In genomic region chr6:3163248-3163594, GRCh38 we compare ENCODE assay signal across 8 cellular contexts. TPM values are rescaled to one million over a fixed set of nuclear protein-coding genes. Genes with fewer than 3 reads are reported as not detected.
DNase-seq lines count a peak whose midpoint lies in the region; ATAC-seq and TF ChIP-seq lines count a peak whose summit lies in the region.

No MANE protein-coding gene starts in this region.

- H4K20me1 ChIP-seq in MM.1S (ENCODE audit: insufficient read depth, low read length): no peaks in the 10 kb centered on the region
- peaks cover 7% of the 10 kb centered on the region for H4K20me1 ChIP-seq in neural progenitor cell (ENCODE audit: low read depth)

- H3K36me3 ChIP-seq in MM.1S (replicated peaks; ENCODE audit: insufficient read depth, low read length) (no peaks in the 10 kb centered on the region), neural progenitor cell (no peaks in the 10 kb centered on the region)

- DNase-seq in activated CD4-positive, alpha-beta T cell treated with anti-CD3 and anti-CD28 coated beads for 36 hours: no peak
- DNase-seq in activated CD4-positive, alpha-beta T cell treated with anti-CD3 and anti-CD28 coated beads for 4 hours: no peak
- DNase-seq in MM.1S: no peak
- peak in 1 of 10 donors; percentile 21 for DNase-seq in dorsolateral prefrontal cortex
- DNase-seq in neural progenitor cell (ENCODE audit: low spot score): no peak
- DNase-seq in amniotic stem cell (lab: John Stamatoyannopoulos, UW): no peak
- DNase-seq in ACHN: no peak

- H3K27me3 ChIP-seq in MM.1S (replicated peaks; ENCODE audit: insufficient read depth, low read length) (peaks cover 31% of the 10 kb centered on the region), dorsolateral prefrontal cortex (no peaks in the 10 kb centered on the region), neural progenitor cell (no peaks in the 10 kb centered on the region)

- intact Hi-C loops in activated CD4-positive, alpha-beta T cell treated with anti-CD3 and anti-CD28 coated beads for 36 hours (cut with DNase I, micrococcal nuclease): loop anchor here (1.0 to 2.0 kb wide), 3 partner anchors 44 to 95 kb away; partner anchors contain the start of genes BPHL (in 1 of the 2) and PSMG4 (in 1 of the 2)
- intact Hi-C loops in dorsolateral prefrontal cortex (cut with DNase I): loop anchor here in 1 of 2 donors (5.0 kb wide), 1 partner anchor 89 kb away; no protein-coding TSS in a partner anchor

- H3K4me1 Mint-ChIP-seq in activated CD4-positive, alpha-beta T cell treated with anti-CD3 and anti-CD28 coated beads for 36 hours: peaks cover 28% of the 10 kb centered on the region
- H3K4me1 Mint-ChIP-seq in neural progenitor cell: peaks cover 37% of the 10 kb centered on the region

- no peak overlapping the region for H3K27ac Mint-ChIP-seq in activated CD4-positive, alpha-beta T cell treated with anti-CD3 and anti-CD28 coated beads for 36 hours
- peak overlapping the region; percentile 39 for H3K27ac Mint-ChIP-seq in neural progenitor cell

- H3K36me3 Mint-ChIP-seq in activated CD4-positive, alpha-beta T cell treated with anti-CD3 and anti-CD28 coated beads for 36 hours (ENCODE audit: low read depth): no peaks in the 10 kb centered on the region
- H3K36me3 Mint-ChIP-seq in neural progenitor cell: no peaks in the 10 kb centered on the region

- no peaks in the 10 kb centered on the region for H3K9me2 ChIP-seq in MM.1S (replicated peaks; ENCODE audit: insufficient read depth, low read length)

- H3K27me3 Mint-ChIP-seq in activated CD4-positive, alpha-beta T cell treated with anti-CD3 and anti-CD28 coated beads for 36 hours: peaks cover 27% of the 10 kb centered on the region
- peaks cover 5% of the 10 kb centered on the region for H3K27me3 Mint-ChIP-seq in neural progenitor cell (ENCODE audit: insufficient read depth, low read depth)

- H3F3A ChIP-seq in MM.1S (ENCODE audit: insufficient read depth, low read length) (no peaks in the 10 kb centered on the region), neural progenitor cell (ENCODE audit: low read depth) (peaks cover 93% of the 10 kb centered on the region)

- TF ChIP-seq CTCF in MM.1S (IDR thresholded peaks at IDR 0.05; ENCODE audit: low read length) (no peak), dorsolateral prefrontal cortex (IDR thresholded peaks at IDR 0.05 in 54 of 56, conservative IDR thresholded peaks at IDR 0.05 in 2 of 56; ENCODE audit: low read depth in 1 of 56, partially characterized antibody in 56 of 56) (no peak), neural progenitor cell (IDR thresholded peaks at IDR 0.05) (no peak)

- H3K4me2 ChIP-seq in MM.1S (ENCODE audit: low read depth, low read length): peak overlapping the region; percentile 62
- H3K4me2 ChIP-seq in neural progenitor cell: peak overlapping the region; percentile 84

- H3K4me1 ChIP-seq in MM.1S (ENCODE audit: low read length): no peaks in the 10 kb centered on the region
- H3K4me1 ChIP-seq in neural progenitor cell: peaks cover 79% of the 10 kb centered on the region

- no peaks in the 10 kb centered on the region for H3K79me2 ChIP-seq in MM.1S (ENCODE audit: low read length)
- H3K79me2 ChIP-seq in neural progenitor cell (ENCODE audit: low read depth): no peaks in the 10 kb centered on the region

- no peak overlapping the region for H3K9ac ChIP-seq in MM.1S (ENCODE audit: low read length)
- no peak overlapping the region for H3K9ac ChIP-seq in neural progenitor cell

- in situ Hi-C loops in ACHN (cut with HindIII; ENCODE audit: low pct_ligation_motif_present, low pct_unique_long_range_greater_than_20kb, low sequenced_read_pairs): no loop called here

- peak overlapping the region; percentile 66 for H3K4me3 Mint-ChIP-seq in activated CD4-positive, alpha-beta T cell treated with anti-CD3 and anti-CD28 coated beads for 36 hours
- peak overlapping the region; percentile 84 for H3K4me3 Mint-ChIP-seq in neural progenitor cell

- peak overlapping the region; percentile 55 for H3K4me3 ChIP-seq in MM.1S (ENCODE audit: low read length)
- peak overlapping the region in 58 of 59 donors; percentile 54 to 83 (median 74) for H3K4me3 ChIP-seq in dorsolateral prefrontal cortex
- peak overlapping the region; percentile 51 for H3K4me3 ChIP-seq in neural progenitor cell

- no peak for ATAC-seq in activated CD4-positive, alpha-beta T cell treated with anti-CD3 and anti-CD28 coated beads for 36 hours
- ATAC-seq in HG03457 (IDR thresholded peaks at IDR 0.05; ENCODE audit: unreplicated experiment): no peak

- H3K9me3 ChIP-seq in MM.1S (replicated peaks; ENCODE audit: insufficient read depth, low read length) (no peaks in the 10 kb centered on the region), neural progenitor cell (ENCODE audit: low read depth) (no peaks in the 10 kb centered on the region)

- H3K27ac ChIP-seq in MM.1S (ENCODE audit: low read length) (no peak overlapping the region), dorsolateral prefrontal cortex (peak overlapping the region in 34 of 59 donors; percentile 21 to 94 (median 87)), neural progenitor cell (no peak overlapping the region)

- CTCF ChIA-PET in activated CD4-positive, alpha-beta T cell treated with anti-CD3 and anti-CD28 coated beads for 36 hours (lab: Charles Lee): interaction anchor here (1.0 to 1.3 kb wide), 2 partner anchors 12 to 68 kb away, joined by 3 read pairs; no protein-coding TSS in a partner anchor

- POLR2A ChIA-PET in activated CD4-positive, alpha-beta T cell treated with anti-CD3 and anti-CD28 coated beads for 36 hours (lab: Charles Lee): no interaction called here

- H2AFZ ChIP-seq in MM.1S (ENCODE audit: low read length) (0 out of 2 replicates have a peak overlapping the region, but pooled peaks have one; percentile 0), neural progenitor cell (replicated peaks) (no peak overlapping the region)

- no peaks in the 10 kb centered on the region for H3K9me3 Mint-ChIP-seq in activated CD4-positive, alpha-beta T cell treated with anti-CD3 and anti-CD28 coated beads for 36 hours (ENCODE audit: low read depth)
- H3K9me3 Mint-ChIP-seq in neural progenitor cell: peaks cover 2% of the 10 kb centered on the region

RNA-seq across cellular contexts. Expression of gene TUBB2A, which starts 5.9 kb away (rescaled TPM):
- total RNA-seq in activated CD4-positive, alpha-beta T cell treated with anti-CD3 and anti-CD28 coated beads for 36 hours: 1 to 10 TPM; 1.7 to 1.8 TPM
- total RNA-seq in dorsolateral prefrontal cortex (100 to 1,000 TPM; 207 to 859 (median 516) TPM), neural progenitor cell (ENCODE audit: low replicate concordance) (57.9 and 117 TPM in 2 replicates)

RNA-seq across cellular contexts. Expression of gene BPHL, which starts 44.7 kb away (rescaled TPM):
- 10 to 100 TPM; 15.8 to 16.7 TPM for total RNA-seq in activated CD4-positive, alpha-beta T cell treated with anti-CD3 and anti-CD28 coated beads for 36 hours
- total RNA-seq in dorsolateral prefrontal cortex: 10 to 100 TPM; 13.6 to 41.1 (median 26.1) TPM
- total RNA-seq in neural progenitor cell (ENCODE audit: low replicate concordance): 44.5 TPM in 2 replicates

Comparison
In these comparisons a context has a peak if more than half of its experiments do, and no peak if none do; other contexts are left out.
1. H3K27ac ChIP-seq: peak in dorsolateral prefrontal cortex (34 of 59); none in MM.1S (single experiment) and neural progenitor cell (single experiment).
2. RNA of gene TUBB2A, which starts 5.9 kb away (total RNA-seq): 207 to 859 TPM in dorsolateral prefrontal cortex and 57.9 to 117 TPM in neural progenitor cell; 1.7 to 1.8 TPM in activated CD4-positive, alpha-beta T cell treated with anti-CD3 and anti-CD28 coated beads for 36 hours; every median in the first group is over 10 times any median in the second.
3. Peak in every context shown above with its lines, with median percentiles within 50 percentile points of each other: H3K4me3 ChIP-seq.